8 cellular contexts compared by ENCODE assay signal in the genomic region with DNA sequence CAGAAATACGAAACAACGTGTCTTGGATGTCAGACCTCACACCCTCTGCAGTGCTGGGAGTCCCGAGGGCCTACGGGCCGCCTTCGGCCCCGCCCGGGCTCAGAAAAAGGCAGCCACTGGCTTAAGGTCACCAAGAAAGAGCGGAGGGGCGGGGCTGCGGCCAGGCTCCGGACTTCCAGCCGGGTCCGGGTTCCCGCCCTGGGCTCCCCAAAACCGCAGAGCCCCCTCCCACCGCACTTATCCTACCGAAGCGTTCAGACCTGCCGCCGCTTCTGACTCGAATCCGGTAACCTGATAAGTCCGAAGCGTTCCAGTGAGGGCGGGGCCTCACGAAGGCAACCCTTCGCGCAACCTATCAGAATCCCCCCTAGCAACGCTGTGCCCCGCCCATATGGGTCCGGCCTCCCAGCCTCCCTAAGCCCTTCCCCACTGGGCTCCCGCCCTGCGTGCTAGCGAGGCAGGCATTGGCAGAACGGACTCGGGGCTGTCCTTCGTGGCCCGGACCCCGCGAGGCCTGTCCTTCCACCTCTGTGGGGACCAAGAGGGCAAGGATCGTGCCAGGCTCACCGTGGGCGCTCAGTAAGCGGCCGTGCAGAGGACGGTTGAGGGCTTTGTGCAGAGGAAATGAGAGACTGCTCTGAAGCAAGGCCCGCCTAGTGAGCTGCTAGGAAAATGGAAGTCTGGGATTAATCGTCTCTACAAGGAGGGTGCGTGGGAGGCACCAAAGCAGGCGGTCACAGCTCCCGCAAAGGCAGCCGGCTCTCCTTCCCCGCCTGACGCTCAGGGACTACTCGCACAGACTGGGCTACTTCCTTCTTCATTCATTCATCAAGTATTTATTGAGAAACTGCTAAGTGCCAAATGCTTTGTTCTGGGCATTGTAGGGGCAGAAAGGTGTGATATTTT. TPM values are rescaled to one million over a fixed set of nuclear protein-coding genes. Genes with fewer than 3 reads are reported as not detected.
A peak's percentile ranks its signal among the peaks of the same experiment; 100 is the strongest.
DNase-seq lines count a peak whose midpoint lies in the region; ATAC-seq and FAIRE-seq lines count a peak whose summit lies in the region.

A gene (minus strand): TSS at position 296 of the 906 bp plus-strand sequence. CDS start 515 bp downstream, outside the sequence.

- H3K27ac ChIP-seq in Karpas-422 (ENCODE audit: low read length) (peak within 1 kb of the TSS; percentile 34; the same call in 1 of the 2 replicates), muscle layer of colon (ENCODE audit: low read depth, low read length) (peak within 1 kb of the TSS; percentile 89)

- H3K9me3 ChIP-seq in Karpas-422 (ENCODE audit: low read length) (no peaks in the 10 kb centered on the region), muscle layer of colon (ENCODE audit: low read length) (no peaks in the 10 kb centered on the region)

- peaks cover 7% of the 10 kb centered on the region for H3K79me2 ChIP-seq in Karpas-422 (ENCODE audit: low read length)

- H3K4me3 ChIP-seq in Karpas-422 (ENCODE audit: low read length) (peak within 1 kb of the TSS; percentile 76), muscle layer of colon (ENCODE audit: low read depth in 1 of 2, low read length in 2 of 2) (peak within 1 kb of the TSS; percentile 59 to 78)

- H4K20me1 ChIP-seq in Karpas-422 (ENCODE audit: insufficient read depth, low read depth, low read length) = no peaks in the 10 kb centered on the region

- H3K27me3 ChIP-seq in Karpas-422 (ENCODE audit: low read length) (no peaks in the 10 kb centered on the region), muscle layer of colon (ENCODE audit: control insufficient read depth in 1 of 2, insufficient read depth in 2 of 2, low read length in 2 of 2) (no peaks in the 10 kb centered on the region)

- H3K4me1 ChIP-seq in Karpas-422 (ENCODE audit: low read length) = peaks cover 21% of the 10 kb centered on the region
- peaks cover 42% of the 10 kb centered on the region for H3K4me1 ChIP-seq in muscle layer of colon (ENCODE audit: insufficient read depth, low read length)

- no peaks in the 10 kb centered on the region for H3K36me3 ChIP-seq in Karpas-422 (ENCODE audit: insufficient read depth, low read length)
- H3K36me3 ChIP-seq in muscle layer of colon (ENCODE audit: insufficient read depth, low read length) = peaks cover 19% of the 10 kb centered on the region

- H3K4me2 ChIP-seq in Karpas-422 (ENCODE audit: low read depth, low read length, poor library complexity, severe bottlenecking) = peak within 1 kb of the TSS; percentile 94

- H2AFZ ChIP-seq in Karpas-422 (ENCODE audit: low read length) = peak within 1 kb of the TSS; percentile 76

- FAIRE-seq in RCC 7860 (lab: Jason Lieb, UNC) = peak; percentile 92

- H3K9ac ChIP-seq in Karpas-422 (ENCODE audit: low read length) (peak within 1 kb of the TSS; percentile 80), muscle layer of colon (ENCODE audit: low read length) (peak within 1 kb of the TSS; percentile 83)

- ATAC-seq in GM21825 (IDR thresholded peaks at IDR 0.05; ENCODE audit: unreplicated experiment) = peak; percentile 84
- peak; percentile 93 for ATAC-seq in esophagus mucosa

- H3K9me2 ChIP-seq in Karpas-422 (replicated peaks; ENCODE audit: insufficient read depth, low read length) = no peaks in the 10 kb centered on the region

- DNase-seq in DMS79 treated with DMSO at 0.1 percent for 48 hours (lab: John Stamatoyannopoulos, UW) = peak; percentile 84
- DNase-seq in Karpas-422 = peak; percentile 99
- peak; percentile 89 for DNase-seq in RCC 7860 (ENCODE audit: low spot score)
- DNase-seq in activated T-cell treated with anti-CD3 and anti-CD28 coated beads, Interleukin-2, amount 50 U/mL, for 48 hours = peak; percentile 92 to 94
- DNase-seq in stimulated activated CD8-positive, alpha-beta memory T cell treated with anti-CD3 and anti-CD28 coated beads, Interleukin-7, amount 100 ng/mL, for 1 hour (ENCODE audit: low read depth in 2 of 2) = peak; percentile 69 to 80

RNA-seq across cellular contexts. Expression of the gene that starts here (rescaled TPM):
- 19.3 and 26.1 TPM in 2 replicates for total RNA-seq in Karpas-422 (2014; rRNA removed; shearing (Covaris generic); ENCODE audit: low replicate concordance)
- 11.2 TPM for total RNA-seq in esophagus mucosa

Comparison
In these comparisons a context has a peak if more than half of its experiments do, and no peak if none do; other contexts are left out.
1. Peak in every context shown above with its lines: DNase-seq, ATAC-seq, H3K4me3 ChIP-seq and H3K27ac ChIP-seq.